In genomic region chrX:120660638-120661037, GRCh38 we compare ENCODE assay signal across 16 cellular contexts. TPM values are rescaled to one million over a fixed set of nuclear protein-coding genes. Genes with fewer than 3 reads are reported as not detected.
DNase-seq lines count a peak whose midpoint lies in the region; ATAC-seq, FAIRE-seq and TF ChIP-seq lines count a peak whose summit lies in the region.
"Had no signal": no experiment of that assay in that cellular context is flagged by ENCODE, and none has a peak within 500 bp of the region (broad histone marks: within the 10 kb centered on the region; RNA-seq: fewer than 3 reads in every experiment).

No MANE protein-coding gene starts in this region.

- ATAC-seq in sciatic nerve: no peak

- H2AFZ ChIP-seq in keratinocyte (ENCODE audit: control insufficient read depth, low read length): no peak overlapping the region

- DNase-seq in AG20443 (ENCODE audit: low spot score) (peak; percentile 51), MG63 (peak; percentile 5), bronchial epithelial cell (ENCODE audit: low read depth) (peak; percentile 65), keratinocyte (ENCODE audit: low read depth, low spot score) (no peak), T-helper 9 cell (no peak), sciatic nerve (ENCODE audit: low spot score) (no peak), hepatic stellate cell (ENCODE audit: low spot score) (no peak)
- no peak for DNase-seq in activated CD4-positive, alpha-beta T cell treated with anti-CD3 and anti-CD28 coated beads, Interleukin-2, amount 50 U/mL, for 4 hours
- DNase-seq: BE2C; CD4-positive, alpha-beta memory T cell; DMS79; H9; NCI-H1436; NCI-H2029 treated with DMSO at 0.1 percent for 48 hours; NCI-H510A treated with DMSO at 0.1 percent for 48 hours; OCI-M1 had no signal

- H4K20me1 ChIP-seq in keratinocyte (ENCODE audit: control insufficient read depth, extremely low read depth, insufficient read depth, low read length): no peaks in the 10 kb centered on the region

- dilution Hi-C loops in keratinocyte (cut with MboI; ENCODE audit: extremely low pct_ligation_motif_present, low sequenced_read_pairs): no loop called here

- no peak for FAIRE-seq in bronchial epithelial cell (lab: Jason Lieb, UNC)
- no peak for FAIRE-seq in keratinocyte (lab: Jason Lieb, UNC)

- peak overlapping the region; percentile 10 for H3K4me2 ChIP-seq in keratinocyte (ENCODE audit: control insufficient read depth, extremely low read depth, insufficient read depth, low read depth, low read length)

- no peaks in the 10 kb centered on the region for H3K9me1 ChIP-seq in keratinocyte (ENCODE audit: control insufficient read depth, extremely low read depth, insufficient read depth, low read length)

- no peaks in the 10 kb centered on the region for H3K9me3 ChIP-seq in MG63
- no peaks in the 10 kb centered on the region for H3K9me3 ChIP-seq in keratinocyte (ENCODE audit: control insufficient read depth, low read depth, low read length)
- H3K9me3 ChIP-seq: BE2C had no signal

- TF ChIP-seq CTCF in bronchial epithelial cell (IDR thresholded peaks at IDR 0.05; ENCODE audit: insufficient read depth, low read length, severe bottlenecking): no peak
- no peak for TF ChIP-seq CTCF in keratinocyte (optimal IDR thresholded peaks at IDR 0.05 in 1 of 3, IDR thresholded peaks at IDR 0.05 in 1 of 3, conservative IDR thresholded peaks at IDR 0.05 in 1 of 3; ENCODE audit: extremely low read depth in 1 of 3, insufficient read depth in 2 of 3, low read length in 3 of 3)

- no peaks in the 10 kb centered on the region for H3K36me3 ChIP-seq in MG63
- no peaks in the 10 kb centered on the region for H3K36me3 ChIP-seq in bronchial epithelial cell (ENCODE audit: control insufficient read depth, insufficient read depth, low read length)
- H3K36me3 ChIP-seq in keratinocyte (ENCODE audit: control insufficient read depth in 2 of 2, extremely low read depth in 1 of 2, insufficient read depth in 2 of 2, low read length in 2 of 2): no peaks in the 10 kb centered on the region
- H3K36me3 ChIP-seq: BE2C had no signal

- H3K4me1 ChIP-seq in keratinocyte (ENCODE audit: control insufficient read depth, extremely low read depth, insufficient read depth, low read length): no peaks in the 10 kb centered on the region
- H3K4me1 ChIP-seq: BE2C had no signal

- no peak overlapping the region for H3K27ac ChIP-seq in keratinocyte (ENCODE audit: control insufficient read depth, insufficient read depth, low read length)

- H3K4me3 ChIP-seq in MG63 (no peak overlapping the region), bronchial epithelial cell (ENCODE audit: low read depth, low read length) (no peak overlapping the region), keratinocyte (ENCODE audit: control insufficient read depth in 2 of 3, extremely low read depth in 1 of 3, insufficient read depth in 2 of 3, low read depth in 1 of 3, low read length in 3 of 3) (no peak overlapping the region)

- H3K9ac ChIP-seq in keratinocyte (ENCODE audit: control insufficient read depth, extremely low read depth, insufficient read depth, low read length): no peak overlapping the region

- no peaks in the 10 kb centered on the region for H3K79me2 ChIP-seq in keratinocyte (ENCODE audit: control insufficient read depth, insufficient read depth, low read length)

- intact Hi-C loops in sciatic nerve (cut with DNase I): no loop called here

- H3K27me3 ChIP-seq in MG63 (no peaks in the 10 kb centered on the region), bronchial epithelial cell (ENCODE audit: control insufficient read depth, insufficient read depth, low read length) (no peaks in the 10 kb centered on the region), keratinocyte (ENCODE audit: control insufficient read depth, extremely low read depth, insufficient read depth, low read length) (no peaks in the 10 kb centered on the region)
- H3K27me3 ChIP-seq: BE2C had no signal

RNA-seq across cellular contexts. Expression of gene C1GALT1C1, which starts 30.8 kb away (rescaled TPM):
- 22.1 and 31.5 TPM in 2 replicates for total RNA-seq in MG63 (2014; rRNA removed; shearing (Covaris generic); ENCODE audit: low replicate concordance)
- total RNA-seq in bronchial epithelial cell: 16.8 and 17.3 TPM in 2 replicates
- 13.7 to 24.1 TPM (median 15.2 TPM) in 3 replicates for polyA plus RNA-seq in keratinocyte
- 10.8 TPM for polyA plus RNA-seq in keratinocyte (2011; ENCODE audit: low read depth)
- 5.0 and 9.2 TPM in 2 replicates for polyA plus RNA-seq in keratinocyte (2011; cell fraction: cytosol; rRNA removed)
- 29.7 and 40.3 TPM in 2 replicates for polyA plus RNA-seq in keratinocyte (2011; cell fraction: nucleus; rRNA removed)
- 10.5 and 11.7 TPM in 2 replicates for polyA plus RNA-seq in keratinocyte (2012; ENCODE audit: low replicate concordance)
- 2.0 to 7.7 TPM (median 2.8 TPM) in 3 replicates for polyA minus RNA-seq in keratinocyte
- 3.6 TPM for polyA minus RNA-seq in keratinocyte (2011; cell fraction: cytosol; rRNA and poly(A)+ RNA removed)
- polyA minus RNA-seq in keratinocyte (2011; cell fraction: nucleus; rRNA and poly(A)+ RNA removed): 7.0 and 12.2 TPM in 2 replicates
- 14.7 TPM for total RNA-seq in sciatic nerve

RNA-seq across cellular contexts. Expression of gene MCTS1, which starts 56.7 kb away (rescaled TPM):
- 130 and 189 TPM in 2 replicates for total RNA-seq in MG63 (2014; rRNA removed; shearing (Covaris generic); ENCODE audit: low replicate concordance)
- total RNA-seq in bronchial epithelial cell (25.8 and 31.4 TPM in 2 replicates), sciatic nerve (28.7 TPM)
- 54.0 to 97.7 TPM (median 58.7 TPM) in 3 replicates for polyA plus RNA-seq in keratinocyte
- polyA plus RNA-seq in keratinocyte (2011; ENCODE audit: low read depth): 40.8 TPM
- polyA plus RNA-seq in keratinocyte (2011; cell fraction: cytosol; rRNA removed): 47.7 and 103 TPM in 2 replicates
- polyA plus RNA-seq in keratinocyte (2011; cell fraction: nucleus; rRNA removed): 33.3 and 42.0 TPM in 2 replicates
- 49.3 and 74.8 TPM in 2 replicates for polyA plus RNA-seq in keratinocyte (2012; ENCODE audit: low replicate concordance)
- polyA minus RNA-seq in keratinocyte: 3.2 to 15.6 TPM (median 9.3 TPM) in 3 replicates
- 19.8 TPM for polyA minus RNA-seq in keratinocyte (2011; cell fraction: cytosol; rRNA and poly(A)+ RNA removed)
- polyA minus RNA-seq in keratinocyte (2011; cell fraction: nucleus; rRNA and poly(A)+ RNA removed): 6.3 and 7.9 TPM in 2 replicates

Comparison
In these comparisons a context has a peak if more than half of its experiments do, and no peak if none do; other contexts are left out.
1. DNase-seq: peak in AG20443 (single experiment), MG63 (single experiment) and bronchial epithelial cell (single experiment); none in keratinocyte (single experiment), T-helper 9 cell (single experiment), sciatic nerve (single experiment), hepatic stellate cell (single experiment) and activated CD4-positive, alpha-beta T cell treated with anti-CD3 and anti-CD28 coated beads, Interleukin-2, amount 50 U/mL, for 4 hours (0 of 2).